16 cellular contexts compared by ENCODE assay signal in genomic region chr7:74654811-74655210, GRCh38. TPM values are rescaled to one million over a fixed set of nuclear protein-coding genes. Genes with fewer than 3 reads are reported as not detected.
A peak's percentile ranks its signal among the peaks of the same experiment; 100 is the strongest.
DNase-seq lines count a peak whose midpoint lies in the region; ATAC-seq, FAIRE-seq and TF ChIP-seq lines count a peak whose summit lies in the region.
"Had no signal": no experiment of that assay in that cellular context is flagged by ENCODE, and none has a peak within 500 bp of the region (broad histone marks: within the 10 kb centered on the region; RNA-seq: fewer than 3 reads in every experiment).

No MANE protein-coding gene starts in this region.

- H3K27ac Mint-ChIP-seq in central memory CD8-positive, alpha-beta T cell (ENCODE audit: low read depth) = no peak overlapping the region
- H3K27ac Mint-ChIP-seq in progenitor cell of endocrine pancreas = peak overlapping the region; percentile 15

- TF ChIP-seq RAD21 in Ishikawa (IDR thresholded peaks at IDR 0.05; ENCODE audit: low read depth) = no peak

- peak overlapping the region; percentile 5 for H3K4me3 Mint-ChIP-seq in activated T-cell treated with anti-CD3 and anti-CD28 coated beads, Interleukin-2, amount 50 U/mL, for 4 hours
- H3K4me3 Mint-ChIP-seq in central memory CD8-positive, alpha-beta T cell = peak overlapping the region; percentile 34
- no peak overlapping the region for H3K4me3 Mint-ChIP-seq in progenitor cell of endocrine pancreas (ENCODE audit: low read depth)

- TF ChIP-seq EP300 in Ishikawa (IDR thresholded peaks at IDR 0.05; ENCODE audit: borderline replicate concordance) = no peak

- no peak for ATAC-seq in activated T-cell treated with anti-CD3 and anti-CD28 coated beads, Interleukin-2, amount 50 U/mL, for 4 hours
- ATAC-seq in central memory CD8-positive, alpha-beta T cell (replicated peaks; ENCODE audit: extremely low read depth, poor library complexity, severe bottlenecking) = no peak
- ATAC-seq in SK-N-SH treated with all-trans-retinoic acid at 6 μM for 48 hours = no peak
- ATAC-seq: activated CD4-positive, CD25-positive, alpha-beta regulatory T cell treated with anti-CD3 and anti-CD28 coated beads, Interleukin-2, amount 50 U/mL, for 24 hours had no signal

- H3K9me3 Mint-ChIP-seq in activated T-cell treated with anti-CD3 and anti-CD28 coated beads, Interleukin-2, amount 50 U/mL, for 4 hours = no peaks in the 10 kb centered on the region
- H3K9me3 Mint-ChIP-seq in central memory CD8-positive, alpha-beta T cell = no peaks in the 10 kb centered on the region
- no peaks in the 10 kb centered on the region for H3K9me3 Mint-ChIP-seq in progenitor cell of endocrine pancreas (ENCODE audit: low read depth)

- DNase-seq in activated T-cell treated with anti-CD3 and anti-CD28 coated beads, Interleukin-2, amount 50 U/mL, for 4 hours = no peak
- DNase-seq in activated T-cell treated with anti-CD3 and anti-CD28 coated beads, Interleukin-2, amount 50 U/mL, for 48 hours = no peak
- no peak for DNase-seq in central memory CD8-positive, alpha-beta T cell (ENCODE audit: low spot score in 2 of 2)
- DNase-seq in progenitor cell of endocrine pancreas (ENCODE audit: low spot score, unreplicated experiment) (no peak), NCI-H748 treated with DMSO at 0.1 percent for 48 hours (lab: John Stamatoyannopoulos, UW) (no peak), frontal cortex (ENCODE audit: low spot score in 2 of 2) (no peak)
- DNase-seq: adrenal gland; effector CD4-positive, alpha-beta T cell; mammary epithelial cell; NCI-H187 treated with DMSO at 0.1 percent for 48 hours; stimulated activated CD4-positive, alpha-beta T cell treated with anti-CD3 and anti-CD28 coated beads, Interleukin-15, amount 100 ng/mL, for 24 hours had no signal

- no peak for TF ChIP-seq CTCF in progenitor cell of endocrine pancreas (IDR thresholded peaks at IDR 0.05; ENCODE audit: unreplicated experiment)

- peaks cover 3% of the 10 kb centered on the region for H3K36me3 Mint-ChIP-seq in activated T-cell treated with anti-CD3 and anti-CD28 coated beads, Interleukin-2, amount 50 U/mL, for 4 hours (ENCODE audit: insufficient read depth)
- peaks cover 25% of the 10 kb centered on the region for H3K36me3 Mint-ChIP-seq in central memory CD8-positive, alpha-beta T cell (ENCODE audit: insufficient read depth)
- peaks cover 1% of the 10 kb centered on the region for H3K36me3 Mint-ChIP-seq in progenitor cell of endocrine pancreas (ENCODE audit: insufficient read depth)

- no peak for FAIRE-seq in frontal cortex (lab: Jason Lieb, UNC)
- FAIRE-seq: islet of Langerhans, urothelium cell line had no signal

- H3K27me3 Mint-ChIP-seq in activated T-cell treated with anti-CD3 and anti-CD28 coated beads, Interleukin-2, amount 50 U/mL, for 4 hours (ENCODE audit: low read depth) = no peaks in the 10 kb centered on the region
- H3K27me3 Mint-ChIP-seq in central memory CD8-positive, alpha-beta T cell = no peaks in the 10 kb centered on the region
- no peaks in the 10 kb centered on the region for H3K27me3 Mint-ChIP-seq in progenitor cell of endocrine pancreas

- H3K4me1 Mint-ChIP-seq in activated T-cell treated with anti-CD3 and anti-CD28 coated beads, Interleukin-2, amount 50 U/mL, for 4 hours (ENCODE audit: low read depth) = peaks cover 49% of the 10 kb centered on the region
- peaks cover 26% of the 10 kb centered on the region for H3K4me1 Mint-ChIP-seq in central memory CD8-positive, alpha-beta T cell
- peaks cover 29% of the 10 kb centered on the region for H3K4me1 Mint-ChIP-seq in progenitor cell of endocrine pancreas (ENCODE audit: low read depth)

TF ChIP-seq in Ishikawa, 13 proteins besides CTCF, POLR2A, EP300 and RAD21:
- TF ChIP-seq, protein P1, sequence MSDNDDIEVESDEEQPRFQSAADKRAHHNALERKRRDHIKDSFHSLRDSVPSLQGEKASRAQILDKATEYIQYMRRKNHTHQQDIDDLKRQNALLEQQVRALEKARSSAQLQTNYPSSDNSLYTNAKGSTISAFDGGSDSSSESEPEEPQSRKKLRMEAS (IDR thresholded peaks at IDR 0.05) = no peak
- TF ChIP-seq CEBPB (IDR thresholded peaks at IDR 0.05) = peak; percentile 38; the same call in 1 of the 2 replicates
- TF ChIP-seq, protein P2, sequence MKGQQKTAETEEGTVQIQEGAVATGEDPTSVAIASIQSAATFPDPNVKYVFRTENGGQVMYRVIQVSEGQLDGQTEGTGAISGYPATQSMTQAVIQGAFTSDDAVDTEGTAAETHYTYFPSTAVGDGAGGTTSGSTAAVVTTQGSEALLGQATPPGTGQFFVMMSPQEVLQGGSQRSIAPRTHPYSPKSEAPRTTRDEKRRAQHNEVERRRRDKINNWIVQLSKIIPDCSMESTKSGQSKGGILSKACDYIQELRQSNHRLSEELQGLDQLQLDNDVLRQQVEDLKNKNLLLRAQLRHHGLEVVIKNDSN (IDR thresholded peaks at IDR 0.05) = no peak
TF ChIP-seq in Ishikawa: peak in this region for 1.

TF ChIP-seq in SK-N-SH treated with all-trans-retinoic acid at 6 μM for 48 hours, 23 proteins besides CTCF, POLR2A, EP300 and RAD21:
- TF ChIP-seq ZNF565 (CRISPR knock-in tag; conservative IDR thresholded peaks at IDR 0.05; ENCODE audit: low read depth) = no peak
- TF ChIP-seq ZC3H10 (CRISPR knock-in tag; IDR thresholded peaks at IDR 0.05) = no peak
- no peak for TF ChIP-seq ESRRG (CRISPR knock-in tag; IDR thresholded peaks at IDR 0.05)
TF ChIP-seq in SK-N-SH treated with all-trans-retinoic acid at 6 μM for 48 hours: peak in this region for 0.

RNA-seq across cellular contexts. Expression of gene GTF2I, which starts 2.7 kb away (rescaled TPM):
- total RNA-seq in activated T-cell treated with anti-CD3 and anti-CD28 coated beads, Interleukin-2, amount 50 U/mL, for 4 hours = 100 to 1,000 TPM; 161 to 195 (median 181) TPM
- total RNA-seq in progenitor cell of endocrine pancreas (605 and 607 TPM in 2 replicates), frontal cortex (236 TPM)
